In genomic region chr1:174789399-174789798, GRCh38 we compare ENCODE assay signal across 8 cellular contexts.
DNase-seq lines count a peak whose midpoint lies in the region; ATAC-seq and TF ChIP-seq lines count a peak whose summit lies in the region.

No MANE protein-coding gene starts in this region.

- peak; percentile 69 for ATAC-seq in GM19328 (IDR thresholded peaks at IDR 0.05; ENCODE audit: unreplicated experiment)
- peak; percentile 81 for ATAC-seq in HG03175 (IDR thresholded peaks at IDR 0.05; ENCODE audit: unreplicated experiment)
- ATAC-seq in Right ventricle myocardium inferior: no peak

- no peaks in the 10 kb centered on the region for H4K20me1 ChIP-seq in mammary epithelial cell (ENCODE audit: insufficient read depth, low read length)

- DNase-seq in AG09309 (ENCODE audit: low read depth) (peak; percentile 66), mammary epithelial cell (peak; percentile 71), D341Med (ENCODE audit: low spot score) (no peak), ovary (no peak), Right ventricle myocardium inferior (ENCODE audit: missing footprints) (no peak)
- DNase-seq in activated CD4-positive, alpha-beta T cell treated with anti-CD3 and anti-CD28 coated beads for 4 hours: no peak

- H3K27me3 ChIP-seq in mammary epithelial cell (ENCODE audit: insufficient read depth, low read length): no peaks in the 10 kb centered on the region
- H3K27me3 ChIP-seq in ovary: no peaks in the 10 kb centered on the region

- no peak for TF ChIP-seq EP300 in ovary (IDR thresholded peaks at IDR 0.05)

- H3K9me3 ChIP-seq in mammary epithelial cell (replicated peaks; ENCODE audit: insufficient read depth, low read length) (no peaks in the 10 kb centered on the region), ovary (no peaks in the 10 kb centered on the region)

- CTCF ChIA-PET in mammary epithelial cell (lab: Charles Lee; ENCODE audit: low non-redundant PET): no interaction called here

- H3K79me2 ChIP-seq in mammary epithelial cell (ENCODE audit: insufficient read depth, low read length): no peaks in the 10 kb centered on the region

- H3K27ac ChIP-seq in mammary epithelial cell (ENCODE audit: insufficient read depth, low read depth, low read length): peak overlapping the region; percentile 89
- H3K27ac ChIP-seq in ovary: no peak overlapping the region

- no peak for TF ChIP-seq CTCF in AG09309 (IDR thresholded peaks at IDR 0.05; ENCODE audit: control insufficient read depth, insufficient read depth, low read depth, low read length, missing control alignments)
- TF ChIP-seq CTCF in mammary epithelial cell (conservative IDR thresholded peaks at IDR 0.05 in 1 of 2, IDR thresholded peaks at IDR 0.05 in 1 of 2; ENCODE audit: extremely low read depth in 1 of 2, insufficient read depth in 1 of 2, low read depth in 1 of 2, low read length in 2 of 2): no peak
- no peak for TF ChIP-seq CTCF in ovary (IDR thresholded peaks at IDR 0.05)

- TF ChIP-seq POLR2A in ovary (IDR thresholded peaks at IDR 0.05): no peak

- intact Hi-C loops in mammary epithelial cell (cut with micrococcal nuclease): no loop called here
- intact Hi-C loops in ovary (cut with DNase I): no loop called here
- intact Hi-C loops in Right ventricle myocardium inferior (cut with DNase I): no loop called here

- BruUV-seq in mammary epithelial cell (replicated peaks; lab: Mats Ljungman, UMichigan): no TSS peak

- peaks cover 25% of the 10 kb centered on the region for H3K4me1 ChIP-seq in mammary epithelial cell (ENCODE audit: insufficient read depth, low read length)
- no peaks in the 10 kb centered on the region for H3K4me1 ChIP-seq in ovary (ENCODE audit: insufficient read depth)

- H3K36me3 ChIP-seq in mammary epithelial cell (ENCODE audit: insufficient read depth, low read length): no peaks in the 10 kb centered on the region
- no peaks in the 10 kb centered on the region for H3K36me3 ChIP-seq in ovary

- H3K4me3 ChIP-seq in AG09309 (ENCODE audit: control insufficient read depth, low read depth, low read length) (no peak overlapping the region), mammary epithelial cell (replicated peaks in 1 of 3; ENCODE audit: insufficient read depth in 1 of 3, low read depth in 2 of 3, low read length in 3 of 3) (peak overlapping the region in 1 of 3 experiments; percentile 32), ovary (no peak overlapping the region)

- peak overlapping the region; percentile 17 for H3K9ac ChIP-seq in mammary epithelial cell (ENCODE audit: insufficient read depth, low read length)

- peak overlapping the region; percentile 71 for H3K4me2 ChIP-seq in mammary epithelial cell (ENCODE audit: insufficient read depth, low read depth, low read length)

- in situ Hi-C loops in mammary epithelial cell (cut with MboI; ENCODE audit: low sequenced_read_pairs in 2 of 2): no loop called here

- dilution Hi-C loops in mammary epithelial cell (cut with HindIII; ENCODE audit: low sequenced_read_pairs): loop anchor here (5.0 kb wide), 2 partner anchors 83 to 213 kb away; no protein-coding TSS in a partner anchor

- WGBS in mammary epithelial cell (ENCODE audit: low coverage, missing lambda C conversion rate): 22% methylated on average over 1 of the region's 1 CpG
- 57 to 72% (median 63%) methylated on average over 1 of the region's 1 CpG for WGBS in ovary, 3 donors

- H2AFZ ChIP-seq in mammary epithelial cell (ENCODE audit: low read depth, low read length): no peak overlapping the region

Comparison
In these comparisons a context has a peak if more than half of its experiments do, and no peak if none do; other contexts are left out.
1. DNase-seq: peak in AG09309 (single experiment) and mammary epithelial cell (single experiment); none in D341Med (single experiment), activated CD4-positive, alpha-beta T cell treated with anti-CD3 and anti-CD28 coated beads for 4 hours (0 of 2), ovary (0 of 5) and Right ventricle myocardium inferior (single experiment).